Comparison of ENCODE assay signal across 14 cellular contexts in genomic region chr1:183910780-183911179, GRCh38.
DNase-seq lines count a peak whose midpoint lies in the region; ATAC-seq and TF ChIP-seq lines count a peak whose summit lies in the region.
"Had no signal": no experiment of that assay in that cellular context is flagged by ENCODE, and none has a peak within 500 bp of the region (broad histone marks: within the 10 kb centered on the region; RNA-seq: fewer than 3 reads in every experiment).

No MANE protein-coding gene starts in this region.

- H3K36me3 ChIP-seq in heart left ventricle (peaks cover 0 to 95% (median 89%) of the 10 kb centered on the region in 9 donors), transverse colon (peaks cover 0 to 14% (median 0%) of the 10 kb centered on the region in 4 donors)

- POLR2A ChIA-PET in activated B cell treated with CpG ODN at 0.5 μM for 24 hours (lab: Charles Lee) = interaction anchor here (0.6 to 2.4 kb wide), 8 partner anchors 9 to 320 kb away, joined by 3 to 23 read pairs (median 6); partner anchors contain the start of genes ARPC5, NCF2 and TSEN15

- H3K27me3 ChIP-seq in heart left ventricle (no peaks in the 10 kb centered on the region), right cardiac atrium (ENCODE audit: control insufficient read depth, insufficient read depth) (no peaks in the 10 kb centered on the region), transverse colon (no peaks in the 10 kb centered on the region)

- no peak overlapping the region for H3K4me3 ChIP-seq in heart left ventricle
- no peak overlapping the region for H3K4me3 ChIP-seq in right cardiac atrium (ENCODE audit: low read length)
- no peak overlapping the region for H3K4me3 ChIP-seq in transverse colon

- ATAC-seq in heart left ventricle = no peak
- ATAC-seq in right cardiac atrium = no peak
- no peak for ATAC-seq in activated B cell treated with CpG ODN at 0.5 μM for 24 hours (ENCODE audit: low read depth)
- no peak for ATAC-seq in memory B cell (ENCODE audit: low read depth)

- in situ Hi-C loops in transverse colon (cut with MboI; ENCODE audit: low pct_ligation_motif_present in 1 of 4, low pct_unique_long_range_greater_than_20kb in 1 of 4, low sequenced_read_pairs in 3 of 4) = loop anchor here (10.0 to 25.0 kb wide), 3 partner anchors 223 to 448 kb away; partner anchors contain the start of genes APOBEC4 (in 3 of the 4) and SMG7 (in 1 of the 4)

- TF ChIP-seq EP300 in transverse colon (IDR thresholded peaks at IDR 0.05; ENCODE audit: low read depth) = no peak

- TF ChIP-seq POLR2A in heart left ventricle (IDR thresholded peaks at IDR 0.05) (no peak), transverse colon (IDR thresholded peaks at IDR 0.05) (no peak)

- no peaks in the 10 kb centered on the region for H3K9me3 ChIP-seq in heart left ventricle
- H3K9me3 ChIP-seq in right cardiac atrium (ENCODE audit: control insufficient read depth, low read length) = no peaks in the 10 kb centered on the region
- H3K9me3 ChIP-seq in transverse colon = no peaks in the 10 kb centered on the region

- 69 to 85% (median 77%) methylated on average over 5 of the region's 5 CpGs for WGBS in heart left ventricle, 4 donors
- WGBS in right cardiac atrium = 68% methylated on average over 5 of the region's 5 CpGs
- 68% methylated on average over 3 to 5 of the region's 5 CpGs for WGBS in transverse colon (ENCODE audit: low coverage in 1 of 2), 2 donors

- H3K27me3 Mint-ChIP-seq in activated B cell treated with CpG ODN at 0.5 μM for 24 hours = no peaks in the 10 kb centered on the region
- H3K27me3 Mint-ChIP-seq in memory B cell = no peaks in the 10 kb centered on the region
- H3K27me3 Mint-ChIP-seq: CD4-positive, alpha-beta memory T cell had no signal

- peak overlapping the region in 7 of 12 donors; percentile 1 to 83 (median 27) for H3K27ac ChIP-seq in heart left ventricle
- no peak overlapping the region for H3K27ac ChIP-seq in right cardiac atrium (ENCODE audit: low read length)
- H3K27ac ChIP-seq in transverse colon = peak overlapping the region; percentile 18 to 51 (median 26)

- DNase-seq in heart left ventricle (no peak), right cardiac atrium (no peak), activated B cell treated with CpG ODN at 0.5 μM for 24 hours (no peak), memory B cell (ENCODE audit: low spot score in 2 of 2) (no peak), transverse colon (no peak), NCI-H1417 (lab: John Stamatoyannopoulos, UW) (no peak), DMS79 treated with DMSO at 0.1 percent for 48 hours (lab: John Stamatoyannopoulos, UW) (no peak)
- no peak for DNase-seq in activated effector memory CD4-positive, alpha-beta T cell treated with anti-CD3 and anti-CD28 coated beads, Interleukin-2, amount 50 U/mL, for 16 hours
- DNase-seq: activated CD8-positive, alpha-beta memory T cell treated with anti-CD3 and anti-CD28 coated beads, Interleukin-2, amount 50 U/mL, for 48 hours; CD4-positive, alpha-beta memory T cell; effector CD8-positive, alpha-beta T cell; HCEC 1CT; NCI-H748 treated with DMSO at 0.1 percent for 48 hours had no signal

- CTCF ChIA-PET in activated B cell treated with CpG ODN at 0.5 μM for 24 hours (lab: Charles Lee) = interaction anchor here (0.7 to 1.8 kb wide), 3 partner anchors 13 to 255 kb away, joined by 5 to 14 read pairs (median 7); no protein-coding TSS in a partner anchor

- H3K27ac Mint-ChIP-seq in activated B cell treated with CpG ODN at 0.5 μM for 24 hours (peak overlapping the region; percentile 91), memory B cell (peak overlapping the region; percentile 1)

- H3K4me1 Mint-ChIP-seq in activated B cell treated with CpG ODN at 0.5 μM for 24 hours (peaks cover 49% of the 10 kb centered on the region), memory B cell (peaks cover 24% of the 10 kb centered on the region)

- H3K36me3 Mint-ChIP-seq in activated B cell treated with CpG ODN at 0.5 μM for 24 hours (ENCODE audit: low read depth) (no peaks in the 10 kb centered on the region), memory B cell (no peaks in the 10 kb centered on the region)

- H3K4me3 Mint-ChIP-seq in activated B cell treated with CpG ODN at 0.5 μM for 24 hours (peak overlapping the region; percentile 26), memory B cell (no peak overlapping the region)
- H3K4me3 Mint-ChIP-seq: CD4-positive, alpha-beta memory T cell had no signal

- intact Hi-C loops in heart left ventricle (cut with DNase I) (loop anchor here in 6 of 10 donors (5.0 to 10.0 kb wide), 3 partner anchors 93 to 226 kb away; partner anchors contain the start of gene RGL1 (in 1 of the 6)), right cardiac atrium (cut with DNase I) (loop anchor here in 1 of 4 donors (10.0 kb wide), 1 partner anchor 106 kb away; the partner anchor contains the start of gene RGL1), activated B cell treated with CpG ODN at 0.5 μM for 24 hours (cut with micrococcal nuclease) (loop anchor here (1.0 to 5.0 kb wide), 6 partner anchors 8 to 320 kb away; partner anchors contain the start of genes ARPC5 and NCF2), transverse colon (cut with DNase I; ENCODE audit: low total_unique reads) (loop anchor here (10.0 kb wide), 1 partner anchor 106 kb away; the partner anchor contains the start of gene RGL1)

- H3K9me3 Mint-ChIP-seq in activated B cell treated with CpG ODN at 0.5 μM for 24 hours = no peaks in the 10 kb centered on the region
- no peaks in the 10 kb centered on the region for H3K9me3 Mint-ChIP-seq in memory B cell
- H3K9me3 Mint-ChIP-seq: activated naive CD4-positive, alpha-beta T cell treated with anti-CD3 and anti-CD28 coated beads, Interleukin-2, amount 50 U/mL, for 72 hours had no signal

- TF ChIP-seq CTCF in heart left ventricle (IDR thresholded peaks at IDR 0.05) (no peak), activated B cell treated with CpG ODN at 0.5 μM for 24 hours (IDR thresholded peaks at IDR 0.05) (no peak), transverse colon (IDR thresholded peaks at IDR 0.05) (no peak)

- H3K4me1 ChIP-seq in heart left ventricle = peaks cover 0 to 60% (median 14%) of the 10 kb centered on the region in 12 donors
- H3K4me1 ChIP-seq in right cardiac atrium (ENCODE audit: control insufficient read depth, insufficient read depth, low read length) = peaks cover 2% of the 10 kb centered on the region
- H3K4me1 ChIP-seq in transverse colon = peaks cover 0 to 18% (median 3%) of the 10 kb centered on the region in 4 donors
